Comparison of ENCODE assay signal across 8 cellular contexts in the genomic region with DNA sequence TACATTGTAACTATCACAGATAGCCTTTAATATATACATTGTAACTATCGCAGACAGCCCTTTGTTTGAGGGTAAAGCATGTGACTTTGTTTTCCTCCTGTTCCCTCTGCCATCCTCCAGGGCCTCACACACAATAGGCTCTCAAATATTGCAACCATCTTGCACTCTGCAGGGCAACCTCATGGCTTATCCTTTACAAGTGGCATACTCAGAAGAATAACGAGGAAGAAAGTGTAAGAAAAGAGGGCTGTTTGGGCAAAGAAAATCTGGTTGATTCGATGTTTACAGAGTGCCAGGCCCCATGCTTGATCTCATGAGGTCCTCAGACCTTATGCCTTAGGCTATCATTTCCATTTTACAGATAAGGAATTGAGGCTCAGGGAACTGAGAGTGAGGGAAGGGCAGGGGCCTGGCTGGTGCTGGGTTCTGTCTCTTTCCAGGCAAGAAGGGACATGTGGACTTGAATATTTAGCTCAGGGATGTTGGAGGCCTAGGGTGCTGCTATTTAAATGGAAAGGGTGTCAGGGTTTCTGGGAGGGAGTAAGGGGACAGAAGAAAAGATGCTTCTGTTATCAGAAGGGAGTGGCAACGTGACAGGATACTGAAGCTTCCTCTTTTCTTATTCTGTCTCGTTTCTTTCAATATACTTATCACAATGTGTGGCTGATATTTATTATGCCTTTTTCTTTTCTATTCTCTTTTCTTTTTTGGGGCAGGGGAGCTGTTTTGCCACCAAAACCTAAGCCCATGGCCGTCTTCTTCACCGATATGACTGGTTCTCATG. TPM values are rescaled to one million over a fixed set of nuclear protein-coding genes. Genes with fewer than 3 reads are reported as not detected.
DNase-seq lines count a peak whose midpoint lies in the region; ATAC-seq, FAIRE-seq and TF ChIP-seq lines count a peak whose summit lies in the region.

No MANE protein-coding gene starts in this region.

- H3K79me2 ChIP-seq in K562 (ENCODE audit: control insufficient read depth, insufficient read depth, low read length) = peaks cover 45% of the 10 kb centered on the region

- no peaks in the 10 kb centered on the region for H3K27me3 ChIP-seq in BLaER1
- no peaks in the 10 kb centered on the region for H3K27me3 ChIP-seq in K562 (ENCODE audit: control insufficient read depth in 2 of 2, insufficient read depth in 2 of 2, low read length in 2 of 2)
- no peaks in the 10 kb centered on the region for H3K27me3 ChIP-seq in muscle layer of colon (ENCODE audit: control insufficient read depth in 1 of 2, insufficient read depth in 2 of 2, low read length in 2 of 2)

- H3K9me3 ChIP-seq in BLaER1 = no peaks in the 10 kb centered on the region
- no peaks in the 10 kb centered on the region for H3K9me3 ChIP-seq in K562 (replicated peaks; ENCODE audit: control insufficient read depth, insufficient read depth, low read depth, low read length)
- H3K9me3 ChIP-seq in muscle layer of colon (ENCODE audit: low read length) = no peaks in the 10 kb centered on the region

- TF ChIP-seq CTCF in K562 (IDR thresholded peaks at IDR 0.05 in 2 of 3, conservative IDR thresholded peaks at IDR 0.05 in 1 of 3; ENCODE audit: insufficient read depth in 2 of 3, low read depth in 1 of 3, low read length in 3 of 3) (no peak), GM13977 (IDR thresholded peaks at IDR 0.05; ENCODE audit: extremely low read depth, insufficient read depth, missing control alignments) (no peak)

- ATAC-seq in K562 = no peak

- in situ Hi-C loops in K562 (cut with MboI) (no loop called here), GM13977 (cut with MboI; ENCODE audit: low pct_unique_long_range_greater_than_20kb, low sequenced_read_pairs, unreplicated experiment) (no loop called here)

- H3K36me3 ChIP-seq in BLaER1 = peaks cover 7% of the 10 kb centered on the region; the same call in 1 of the 2 replicates
- H3K36me3 ChIP-seq in K562 (ENCODE audit: control insufficient read depth, insufficient read depth, low read length) = no peaks in the 10 kb centered on the region
- H3K36me3 ChIP-seq in muscle layer of colon (ENCODE audit: insufficient read depth, low read length) = no peaks in the 10 kb centered on the region

- FAIRE-seq in K562 (lab: Jason Lieb, UNC) = peak; percentile 29
- no peak for FAIRE-seq in urothelium cell line (lab: Jason Lieb, UNC)

- H3K4me3 ChIP-seq in BLaER1 (peak overlapping the region; percentile 98), K562 (peak overlapping the region; percentile 94), muscle layer of colon (ENCODE audit: low read depth in 1 of 2, low read length in 2 of 2) (peak overlapping the region; percentile 81 to 86)

- no peak for TF ChIP-seq POLR2A in K562 (conservative IDR thresholded peaks at IDR 0.05)

- CTCF ChIA-PET in K562 (lab: Yijun Ruan, JAX; ENCODE audit: low intra/inter-chr PET ratio) = no interaction called here

- H2AFZ ChIP-seq in K562 (ENCODE audit: low read depth, low read length) = no peak overlapping the region

- DNase-seq in KG1 (lab: John Stamatoyannopoulos, UW) = peak; percentile 7
- DNase-seq in K562 (ENCODE audit: extremely low read depth in 1 of 4, low spot score in 3 of 4) = no peak
- no peak for DNase-seq in GM13977 (ENCODE audit: low spot score)
- no peak for DNase-seq in urothelium cell line (ENCODE audit: low spot score)
- DNase-seq in caudate nucleus (lab: John Stamatoyannopoulos, UW) = no peak
- DNase-seq in GM19240 (ENCODE audit: insufficient read length, low spot score) = no peak

- no peak for TF ChIP-seq RAD21 in K562 (CRISPR knock-in tag; conservative IDR thresholded peaks at IDR 0.05 in 1 of 2, IDR thresholded peaks at IDR 0.05 in 1 of 2)

- intact Hi-C loops in K562 (cut with micrococcal nuclease) = no loop called here

- 14% methylated on average over 6 of the region's 7 CpGs for WGBS in K562 (ENCODE audit: insufficient coverage, low coverage, missing lambda C conversion rate)

- peaks cover 26% of the 10 kb centered on the region for H3K4me1 ChIP-seq in BLaER1
- peaks cover 11 to 14% of the 10 kb centered on the region in 2 experiments; a peak in 3 of 5 replicates for H3K4me1 ChIP-seq in K562 (replicated peaks in 1 of 2; ENCODE audit: control insufficient read depth in 2 of 2, insufficient read depth in 2 of 2, low read length in 2 of 2)
- peaks cover 28% of the 10 kb centered on the region for H3K4me1 ChIP-seq in muscle layer of colon (ENCODE audit: insufficient read depth, low read length)

- peaks cover 4% of the 10 kb centered on the region for H3K9me1 ChIP-seq in K562 (ENCODE audit: control insufficient read depth, insufficient read depth, low read length)

- H4K20me1 ChIP-seq in BLaER1 (peaks cover 27% of the 10 kb centered on the region), K562 (replicated peaks; ENCODE audit: control insufficient read depth, insufficient read depth, low read length) (no peaks in the 10 kb centered on the region)

- TF ChIP-seq EP300 in K562 (IDR thresholded peaks at IDR 0.05; ENCODE audit: low read length) = no peak

- no TSS peak for BruUV-seq in K562 (replicated peaks; lab: Mats Ljungman, UMichigan)

- H3K4me2 ChIP-seq in BLaER1 = peak overlapping the region; percentile 90
- peak overlapping the region; percentile 93 for H3K4me2 ChIP-seq in K562 (ENCODE audit: insufficient read depth, low read length)

- POLR2A ChIA-PET in K562 (lab: Yijun Ruan, JAX) = interaction anchor here (1.2 to 1.5 kb wide), 3 partner anchors 8 to 33 kb away, joined by 3 to 7 read pairs (median 6); no protein-coding TSS in a partner anchor

- H3K9ac ChIP-seq in BLaER1 = peak overlapping the region; percentile 89
- H3K9ac ChIP-seq in K562 (ENCODE audit: insufficient read depth in 1 of 2, low read depth in 2 of 2, low read length in 2 of 2) = peak overlapping the region; percentile 74 to 90
- no peak overlapping the region for H3K9ac ChIP-seq in muscle layer of colon (ENCODE audit: low read length)

- peak overlapping the region; percentile 87 for H3K27ac ChIP-seq in BLaER1
- H3K27ac ChIP-seq in K562 (ENCODE audit: extremely low read depth, low read depth, low read length) = peak overlapping the region; percentile 75; the same call in 2 of the 3 replicates
- no peak overlapping the region for H3K27ac ChIP-seq in muscle layer of colon (ENCODE audit: low read depth, low read length)
- H3K27ac ChIP-seq in caudate nucleus (ENCODE audit: low read depth, low read length) = no peak overlapping the region

RNA-seq across cellular contexts. Expression of gene SAMM50, which starts 1.1 kb away (rescaled TPM):
- 40.1 and 51.7 TPM in 2 replicates for total RNA-seq in K562 (2011; cell fraction: chromatin; rRNA removed; ENCODE audit: low replicate concordance)
- 23.7 and 25.2 TPM in 2 replicates for total RNA-seq in K562 (2011; cell fraction: nucleolus; rRNA removed)
- total RNA-seq in K562 (2011; cell fraction: nucleoplasm; rRNA removed) = 30.8 and 37.3 TPM in 2 replicates
- total RNA-seq in K562 (2014; rRNA removed) = 30.6 and 37.6 TPM in 2 replicates
- total RNA-seq in K562 (2014; rRNA removed; fragmentation: Illumina TruSeq; extraction: Trizol) = 35.1 and 35.7 TPM in 2 replicates
- 34.8 and 38.3 TPM in 2 replicates for total RNA-seq in K562 (2015; rRNA removed; fragmentation: Illumina TruSeq; extraction: Trizol)
- total RNA-seq in K562 (2021) = 46.3 and 46.5 TPM in 2 replicates
- 35.0 and 38.1 TPM in 2 replicates for polyA plus RNA-seq in K562 (2011; rRNA removed)
- 28.0 and 30.0 TPM in 2 replicates for polyA plus RNA-seq in K562 (2011; cell fraction: cytosol; rRNA removed)
- polyA plus RNA-seq in K562 (2011; cell fraction: nucleus; rRNA removed) = 24.4 and 30.8 TPM in 2 replicates
- 41.2 and 46.0 TPM in 2 replicates for polyA plus RNA-seq in K562 (2012)
- polyA plus RNA-seq in K562 (2014; fragmentation: Illumina TruSeq; extraction: Trizol) = 47.5 and 49.3 TPM in 2 replicates
- polyA plus RNA-seq in K562 (2014; fragmentation: Nextera tagmentation; extraction: Ambion mirVana) = 10 to 100 TPM; 14.6 to 27.2 TPM
- 42.4 and 42.9 TPM in 2 replicates for polyA plus RNA-seq in K562 (2014; rRNA removed)
- 39.2 and 39.4 TPM in 2 replicates for polyA minus RNA-seq in K562 (2011; rRNA and poly(A)+ RNA removed)
- 16.7 and 18.9 TPM in 2 replicates for polyA minus RNA-seq in K562 (2011; cell fraction: cytosol; rRNA and poly(A)+ RNA removed)
- 10.6 and 19.5 TPM in 2 replicates for polyA minus RNA-seq in K562 (2011; cell fraction: nucleus; rRNA and poly(A)+ RNA removed)

RNA-seq across cellular contexts. Expression of gene PNPLA3, which starts 30.6 kb away (rescaled TPM):
- 3.3 and 5.3 TPM in 2 replicates for total RNA-seq in K562 (2011; cell fraction: chromatin; rRNA removed; ENCODE audit: low replicate concordance)
- 0.79 and 1.3 TPM in 2 replicates for total RNA-seq in K562 (2011; cell fraction: nucleolus; rRNA removed)
- total RNA-seq in K562 (2011; cell fraction: nucleoplasm; rRNA removed) = 1.5 and 5.2 TPM in 2 replicates
- 0.08 TPM in 1 of 2 replicates, not detected in the other for total RNA-seq in K562 (2014; rRNA removed)
- total RNA-seq in K562 (2014; rRNA removed; fragmentation: Illumina TruSeq; extraction: Trizol) = 0.16 TPM in 1 of 2 replicates, not detected in the other
- total RNA-seq in K562 (2015; rRNA removed; fragmentation: Illumina TruSeq; extraction: Trizol) = not detected in 2 replicates
- total RNA-seq in K562 (2021) = 0.09 and 0.38 TPM in 2 replicates
- 0.20 and 0.87 TPM in 2 replicates for polyA plus RNA-seq in K562 (2011; rRNA removed)
- polyA plus RNA-seq in K562 (2011; cell fraction: cytosol; rRNA removed) = 0.75 TPM in 1 of 2 replicates, not detected in the other
- 1.1 and 3.7 TPM in 2 replicates for polyA plus RNA-seq in K562 (2011; cell fraction: nucleus; rRNA removed)
- 0.10 and 0.25 TPM in 2 replicates for polyA plus RNA-seq in K562 (2012)
- polyA plus RNA-seq in K562 (2014; fragmentation: Illumina TruSeq; extraction: Trizol) = 0.06 and 0.48 TPM in 2 replicates
- polyA plus RNA-seq in K562 (2014; fragmentation: Nextera tagmentation; extraction: Ambion mirVana) = not detected
- not detected in 2 replicates for polyA plus RNA-seq in K562 (2014; rRNA removed)
- polyA minus RNA-seq in K562 (2011; rRNA and poly(A)+ RNA removed) = 0.53 and 0.96 TPM in 2 replicates
- not detected in 2 replicates for polyA minus RNA-seq in K562 (2011; cell fraction: cytosol; rRNA and poly(A)+ RNA removed)
- 1.2 and 1.6 TPM in 2 replicates for polyA minus RNA-seq in K562 (2011; cell fraction: nucleus; rRNA and poly(A)+ RNA removed)

Comparison
In these comparisons a context has a peak if more than half of its experiments do, and no peak if none do; other contexts are left out.
1. H3K27ac ChIP-seq: peak in BLaER1 (single experiment) and K562 (single experiment); none in muscle layer of colon (single experiment) and caudate nucleus (single experiment).
2. Peak in every context shown above with its lines, with median percentiles within 50 percentile points of each other: H3K4me3 ChIP-seq.